ENCODE assay signal across 1 cellular context in the genomic region with DNA sequence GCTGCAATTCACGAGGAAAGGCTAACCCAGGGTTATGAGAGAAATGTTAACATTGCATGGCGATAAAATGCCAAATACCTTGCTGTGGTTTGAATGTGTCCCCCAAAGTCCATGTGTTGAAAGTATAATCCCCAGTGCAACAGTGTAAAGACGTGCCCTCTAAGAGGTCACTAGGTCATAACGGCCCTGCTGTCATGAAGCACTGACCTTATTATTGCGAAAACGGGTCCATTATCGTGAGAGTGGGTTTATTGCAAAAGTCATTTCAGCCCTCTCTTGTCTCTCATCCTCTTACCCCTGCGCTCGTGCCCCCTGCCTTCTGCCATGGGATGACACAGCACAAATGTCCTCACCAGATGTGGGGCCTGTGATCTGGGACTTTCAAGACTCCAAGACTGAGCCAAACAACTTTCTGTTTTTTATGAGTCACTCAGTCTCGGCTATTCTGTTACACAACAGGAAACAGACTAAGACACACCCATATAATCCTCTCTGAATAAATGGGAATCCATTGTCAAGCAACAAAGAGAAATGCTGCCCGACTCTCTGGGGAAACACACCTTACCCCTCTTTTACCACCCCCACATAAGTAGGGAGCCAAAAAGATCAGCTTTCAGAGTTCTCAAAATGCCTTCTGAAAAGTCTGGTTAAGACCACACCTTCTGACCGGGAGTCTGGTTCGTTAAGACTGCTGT.
TF ChIP-seq lines count a peak whose summit lies in the region.

No MANE protein-coding gene starts in this region.

TF ChIP-seq in HepG2, 621 proteins besides CTCF, POLR2A, EP300 and RAD21 (continued from another document):
- TF ChIP-seq ZMYM4 (CRISPR knock-in tag; IDR thresholded peaks at IDR 0.05) (peak; percentile 46; the same call in 1 of the 2 replicates), FOXK1 (CRISPR knock-in tag; IDR thresholded peaks at IDR 0.05; ENCODE audit: borderline replicate concordance, low read depth) (no peak), ELF1 (CRISPR knock-in tag; IDR thresholded peaks at IDR 0.05) (no peak), ZNF703 (CRISPR knock-in tag; IDR thresholded peaks at IDR 0.05; ENCODE audit: borderline replicate concordance) (no peak), SYNCRIP (IDR thresholded peaks at IDR 0.05; ENCODE audit: insufficient read depth, low read depth, low read length) (no peak), HOMEZ (CRISPR knock-in tag; IDR thresholded peaks at IDR 0.05; ENCODE audit: low read depth) (peak; percentile 49; the same call in 1 of the 2 replicates), ZBTB40 (IDR thresholded peaks at IDR 0.05) (no peak), ZBTB40 (CRISPR knock-in tag; IDR thresholded peaks at IDR 0.05) (no peak), TBX2 (CRISPR knock-in tag; IDR thresholded peaks at IDR 0.05; ENCODE audit: borderline replicate concordance) (no peak), FOXA3 (CRISPR knock-in tag; IDR thresholded peaks at IDR 0.05) (peak; percentile 30; the same call in 1 of the 2 replicates), ETV5 (CRISPR knock-in tag; IDR thresholded peaks at IDR 0.05; ENCODE audit: borderline replicate concordance) (no peak), GLMP (CRISPR knock-in tag; IDR thresholded peaks at IDR 0.05; ENCODE audit: borderline replicate concordance) (no peak), ZNF383 (CRISPR knock-in tag; IDR thresholded peaks at IDR 0.05; ENCODE audit: borderline replicate concordance) (no peak), ZNF563 (CRISPR knock-in tag; IDR thresholded peaks at IDR 0.05) (no peak), GATAD2A (CRISPR knock-in tag; IDR thresholded peaks at IDR 0.05) (peak; percentile 25; the same call in 1 of the 2 replicates), ZNF3 (CRISPR knock-in tag; IDR thresholded peaks at IDR 0.05) (peak; percentile 76), POGZ (CRISPR knock-in tag; IDR thresholded peaks at IDR 0.05) (peak; percentile 34; the same call in 1 of the 2 replicates), MED1 (CRISPR knock-in tag; IDR thresholded peaks at IDR 0.05) (peak; percentile 30; the same call in 1 of the 2 replicates), NR2F1 (CRISPR knock-in tag; IDR thresholded peaks at IDR 0.05) (peak in 1 of 2 experiments; percentile 48; a peak in 2 of 4 replicates), CEBPG (CRISPR knock-in tag; IDR thresholded peaks at IDR 0.05) (0 out of 2 replicates have a peak, but pooled peaks have one; percentile 11), ZMYM2 (CRISPR knock-in tag; IDR thresholded peaks at IDR 0.05) (0 out of 2 replicates have a peak, but pooled peaks have one; percentile 35), FOSL2 (CRISPR knock-in tag; IDR thresholded peaks at IDR 0.05) (peak; percentile 81), FOXK2 (IDR thresholded peaks at IDR 0.05) (no peak), SMARCC2 (IDR thresholded peaks at IDR 0.05) (no peak), SKIL (CRISPR knock-in tag; IDR thresholded peaks at IDR 0.05; ENCODE audit: borderline replicate concordance) (no peak), AKAP8 (CRISPR knock-in tag; IDR thresholded peaks at IDR 0.05) (no peak), ZNF615 (CRISPR knock-in tag; IDR thresholded peaks at IDR 0.05; ENCODE audit: borderline replicate concordance) (no peak)
- TF ChIP-seq, protein P1, sequence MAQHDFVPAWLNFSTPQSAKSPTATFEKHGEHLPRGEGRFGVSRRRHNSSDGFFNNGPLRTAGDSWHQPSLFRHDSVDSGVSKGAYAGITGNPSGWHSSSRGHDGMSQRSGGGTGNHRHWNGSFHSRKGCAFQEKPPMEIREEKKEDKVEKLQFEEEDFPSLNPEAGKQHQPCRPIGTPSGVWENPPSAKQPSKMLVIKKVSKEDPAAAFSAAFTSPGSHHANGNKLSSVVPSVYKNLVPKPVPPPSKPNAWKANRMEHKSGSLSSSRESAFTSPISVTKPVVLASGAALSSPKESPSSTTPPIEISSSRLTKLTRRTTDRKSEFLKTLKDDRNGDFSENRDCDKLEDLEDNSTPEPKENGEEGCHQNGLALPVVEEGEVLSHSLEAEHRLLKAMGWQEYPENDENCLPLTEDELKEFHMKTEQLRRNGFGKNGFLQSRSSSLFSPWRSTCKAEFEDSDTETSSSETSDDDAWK (CRISPR knock-in tag; IDR thresholded peaks at IDR 0.05): no peak
- TF ChIP-seq, protein P2, sequence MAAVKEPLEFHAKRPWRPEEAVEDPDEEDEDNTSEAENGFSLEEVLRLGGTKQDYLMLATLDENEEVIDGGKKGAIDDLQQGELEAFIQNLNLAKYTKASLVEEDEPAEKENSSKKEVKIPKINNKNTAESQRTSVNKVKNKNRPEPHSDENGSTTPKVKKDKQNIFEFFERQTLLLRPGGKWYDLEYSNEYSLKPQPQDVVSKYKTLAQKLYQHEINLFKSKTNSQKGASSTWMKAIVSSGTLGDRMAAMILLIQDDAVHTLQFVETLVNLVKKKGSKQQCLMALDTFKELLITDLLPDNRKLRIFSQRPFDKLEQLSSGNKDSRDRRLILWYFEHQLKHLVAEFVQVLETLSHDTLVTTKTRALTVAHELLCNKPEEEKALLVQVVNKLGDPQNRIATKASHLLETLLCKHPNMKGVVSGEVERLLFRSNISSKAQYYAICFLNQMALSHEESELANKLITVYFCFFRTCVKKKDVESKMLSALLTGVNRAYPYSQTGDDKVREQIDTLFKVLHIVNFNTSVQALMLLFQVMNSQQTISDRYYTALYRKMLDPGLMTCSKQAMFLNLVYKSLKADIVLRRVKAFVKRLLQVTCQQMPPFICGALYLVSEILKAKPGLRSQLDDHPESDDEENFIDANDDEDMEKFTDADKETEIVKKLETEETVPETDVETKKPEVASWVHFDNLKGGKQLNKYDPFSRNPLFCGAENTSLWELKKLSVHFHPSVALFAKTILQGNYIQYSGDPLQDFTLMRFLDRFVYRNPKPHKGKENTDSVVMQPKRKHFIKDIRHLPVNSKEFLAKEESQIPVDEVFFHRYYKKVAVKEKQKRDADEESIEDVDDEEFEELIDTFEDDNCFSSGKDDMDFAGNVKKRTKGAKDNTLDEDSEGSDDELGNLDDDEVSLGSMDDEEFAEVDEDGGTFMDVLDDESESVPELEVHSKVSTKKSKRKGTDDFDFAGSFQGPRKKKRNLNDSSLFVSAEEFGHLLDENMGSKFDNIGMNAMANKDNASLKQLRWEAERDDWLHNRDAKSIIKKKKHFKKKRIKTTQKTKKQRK (IDR thresholded peaks at IDR 0.05; ENCODE audit: low read length): no peak
- TF ChIP-seq, protein P3, sequence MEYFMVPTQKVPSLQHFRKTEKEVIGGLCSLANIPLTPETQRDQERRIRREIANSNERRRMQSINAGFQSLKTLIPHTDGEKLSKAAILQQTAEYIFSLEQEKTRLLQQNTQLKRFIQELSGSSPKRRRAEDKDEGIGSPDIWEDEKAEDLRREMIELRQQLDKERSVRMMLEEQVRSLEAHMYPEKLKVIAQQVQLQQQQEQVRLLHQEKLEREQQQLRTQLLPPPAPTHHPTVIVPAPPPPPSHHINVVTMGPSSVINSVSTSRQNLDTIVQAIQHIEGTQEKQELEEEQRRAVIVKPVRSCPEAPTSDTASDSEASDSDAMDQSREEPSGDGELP (IDR thresholded peaks at IDR 0.05; ENCODE audit: borderline replicate concordance, low read depth): no peak
TF ChIP-seq in HepG2: peak in this region for 16.
